Comparison of ENCODE assay signal across 4 cellular contexts in genomic region chr13:46509981-46510380, GRCh38.
"Had no signal": no experiment of that assay in that cellular context is flagged by ENCODE, and none has a peak within 500 bp of the region (broad histone marks: within the 10 kb centered on the region; RNA-seq: fewer than 3 reads in every experiment).

No MANE protein-coding gene starts in this region.

- H3K4me3 ChIP-seq: K562 had no signal

- DNase-seq: IMR-90, KBM-7 had no signal

- H3K27ac ChIP-seq: HL-60 had no signal
